33 cellular contexts compared by ENCODE assay signal in the genomic region with DNA sequence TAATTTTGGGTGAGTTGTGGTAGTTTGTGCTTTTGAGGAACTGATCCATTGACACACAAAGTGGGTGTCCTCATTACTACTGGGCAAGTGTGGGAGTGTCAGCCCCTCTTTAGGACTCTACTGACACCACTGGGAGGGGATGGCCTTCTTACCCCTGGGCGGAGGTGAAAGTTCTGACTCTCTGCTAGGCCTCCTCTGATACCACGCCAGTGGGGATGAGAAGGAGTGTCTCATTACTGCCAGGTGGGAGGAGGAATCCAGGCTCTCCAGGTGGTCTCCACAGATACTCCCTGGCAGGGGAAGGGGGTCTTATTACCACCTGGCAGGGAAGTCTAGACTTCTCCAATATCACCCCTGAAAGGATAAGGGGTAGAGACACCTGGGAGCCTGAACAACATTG. TPM values are rescaled to one million over a fixed set of nuclear protein-coding genes. Genes with fewer than 3 reads are reported as not detected.
DNase-seq lines count a peak whose midpoint lies in the region; ATAC-seq, FAIRE-seq and TF ChIP-seq lines count a peak whose summit lies in the region.
"Had no signal": no experiment of that assay in that cellular context is flagged by ENCODE, and none has a peak within 500 bp of the region (broad histone marks: within the 10 kb centered on the region; RNA-seq: fewer than 3 reads in every experiment).

No MANE protein-coding gene starts in this region.

- TF ChIP-seq CTCF in HepG2 (CRISPR knock-in tag; IDR thresholded peaks at IDR 0.05): no peak
- no peak for TF ChIP-seq CTCF in right lobe of liver (IDR thresholded peaks at IDR 0.05)
- no peak for TF ChIP-seq CTCF in NB4 (IDR thresholded peaks at IDR 0.05; ENCODE audit: low read depth, low read length)
- no peak for TF ChIP-seq CTCF in K562 (IDR thresholded peaks at IDR 0.05 in 2 of 3, conservative IDR thresholded peaks at IDR 0.05 in 1 of 3; ENCODE audit: insufficient read depth in 2 of 3, low read depth in 1 of 3, low read length in 3 of 3)
- TF ChIP-seq CTCF in osteocyte (IDR thresholded peaks at IDR 0.05): no peak

- intact Hi-C loops in HepG2 (cut with micrococcal nuclease; ENCODE audit: unreplicated experiment) (no loop called here), right lobe of liver (cut with DNase I) (no loop called here), K562 (cut with micrococcal nuclease) (no loop called here)

- TF ChIP-seq RAD21 in HepG2 (CRISPR knock-in tag; IDR thresholded peaks at IDR 0.05) (no peak), K562 (CRISPR knock-in tag; conservative IDR thresholded peaks at IDR 0.05 in 1 of 2, IDR thresholded peaks at IDR 0.05 in 1 of 2) (no peak)

- CTCF ChIA-PET in HepG2 (lab: Yijun Ruan, JAX; ENCODE audit: low intra/inter-chr PET ratio, low total read pairs) (no interaction called here), K562 (lab: Yijun Ruan, JAX; ENCODE audit: low intra/inter-chr PET ratio) (no interaction called here)

- H3K9ac ChIP-seq in HepG2 (ENCODE audit: insufficient read depth, low read depth, low read length): no peak overlapping the region
- H3K9ac ChIP-seq in K562 (ENCODE audit: insufficient read depth in 1 of 2, low read depth in 2 of 2, low read length in 2 of 2): peak overlapping the region in 1 of 2 experiments; percentile 33; a peak in 1 of 4 replicates

- H3K79me2 ChIP-seq in HepG2 (ENCODE audit: insufficient read depth, low read length): peaks cover 94% of the 10 kb centered on the region
- H3K79me2 ChIP-seq in K562 (ENCODE audit: control insufficient read depth, insufficient read depth, low read length): peaks cover 91% of the 10 kb centered on the region

- peaks cover 2% of the 10 kb centered on the region for H3K36me3 Mint-ChIP-seq in osteocyte (ENCODE audit: unreplicated experiment)

- in situ Hi-C loops in HepG2 (cut with HindIII; ENCODE audit: extremely low pct_ligation_motif_present, low pct_unique_long_range_greater_than_20kb): no loop called here
- in situ Hi-C loops in K562 (cut with MboI): no loop called here

- no peak for FAIRE-seq in HepG2 (lab: Jason Lieb, UNC)
- no peak for FAIRE-seq in K562 (lab: Jason Lieb, UNC)
- FAIRE-seq: astrocyte, G401.6, pancreas, urothelium cell line had no signal

- no peaks in the 10 kb centered on the region for H3K36me3 ChIP-seq in HepG2 (replicated peaks in 1 of 2; ENCODE audit: control insufficient read depth in 1 of 2, insufficient read depth in 2 of 2, low read length in 2 of 2)
- H3K36me3 ChIP-seq in right lobe of liver: no peaks in the 10 kb centered on the region
- peaks cover 2% of the 10 kb centered on the region; the same call in 2 of the 3 replicates for H3K36me3 ChIP-seq in K562 (ENCODE audit: control insufficient read depth, insufficient read depth, low read length)
- H3K36me3 ChIP-seq: BE2C, cardiac muscle cell, colonic mucosa, pancreas had no signal

- ATAC-seq in HepG2 (peak; percentile 48), right lobe of liver (no peak), K562 (peak; percentile 73)

- TF ChIP-seq POLR2A in HepG2 (IDR thresholded peaks at IDR 0.05; ENCODE audit: insufficient read depth in 1 of 2, low read depth in 2 of 2, low read length in 2 of 2) (no peak), right lobe of liver (IDR thresholded peaks at IDR 0.05) (no peak), NB4 (IDR thresholded peaks at IDR 0.05; ENCODE audit: extremely low read depth, insufficient read length) (no peak), K562 (conservative IDR thresholded peaks at IDR 0.05) (no peak), erythroblast (IDR thresholded peaks at IDR 0.05; ENCODE audit: low read length) (no peak)

- H3K9me3 Mint-ChIP-seq in osteocyte (ENCODE audit: unreplicated experiment): no peaks in the 10 kb centered on the region
- H3K9me3 Mint-ChIP-seq: immature natural killer cell had no signal

- no peaks in the 10 kb centered on the region for H3K27me3 ChIP-seq in HepG2 (ENCODE audit: control insufficient read depth in 1 of 2, insufficient read depth in 2 of 2, low read length in 2 of 2)
- no peaks in the 10 kb centered on the region for H3K27me3 ChIP-seq in right lobe of liver
- H3K27me3 ChIP-seq in K562 (ENCODE audit: control insufficient read depth in 2 of 2, insufficient read depth in 2 of 2, low read length in 2 of 2): no peaks in the 10 kb centered on the region
- H3K27me3 ChIP-seq: BE2C, cardiac muscle cell, colonic mucosa, pancreas, SJCRH30, testis had no signal

- no peak overlapping the region for H3K4me3 ChIP-seq in HepG2 (replicated peaks in 1 of 3; ENCODE audit: insufficient read depth in 1 of 3, low read depth in 2 of 3, low read length in 3 of 3)
- H3K4me3 ChIP-seq in right lobe of liver: no peak overlapping the region
- H3K4me3 ChIP-seq in NB4 (ENCODE audit: low read depth, low read length): no peak overlapping the region
- no peak overlapping the region for H3K4me3 ChIP-seq in K562
- H3K4me3 ChIP-seq: cardiac muscle cell, colonic mucosa, pancreas, SJCRH30, skin epidermis, testis had no signal

- no peak overlapping the region for H3K4me3 Mint-ChIP-seq in osteocyte (ENCODE audit: unreplicated experiment)
- H3K4me3 Mint-ChIP-seq: immature natural killer cell, neural crest cell had no signal

- H3K4me2 ChIP-seq in HepG2 (ENCODE audit: low read depth, low read length) (peak overlapping the region; percentile 28; the same call in 1 of the 2 replicates), K562 (ENCODE audit: insufficient read depth, low read length) (no peak overlapping the region)

- TF ChIP-seq EP300 in HepG2 (IDR thresholded peaks at IDR 0.05; ENCODE audit: low read depth in 2 of 2, low read length in 2 of 2) (no peak), HepG2 (CRISPR knock-in tag; IDR thresholded peaks at IDR 0.05; ENCODE audit: borderline replicate concordance) (no peak), K562 (IDR thresholded peaks at IDR 0.05; ENCODE audit: low read length) (no peak)

- H4K20me1 ChIP-seq in HepG2 (ENCODE audit: insufficient read depth, low read length) (0 out of 2 replicates have a peak, but pooled peaks cover 4% of the 10 kb centered on the region), K562 (replicated peaks; ENCODE audit: control insufficient read depth, insufficient read depth, low read length) (peaks cover 11% of the 10 kb centered on the region)

- H3K9me1 ChIP-seq in K562 (ENCODE audit: control insufficient read depth, insufficient read depth, low read length): no peaks in the 10 kb centered on the region

- H3K27ac Mint-ChIP-seq in osteocyte (ENCODE audit: unreplicated experiment): no peak overlapping the region

- WGBS in HepG2 (ENCODE audit: low lambda C conversion rate): 100% methylated on average over 2 of the region's 2 CpGs
- 90% methylated on average over 2 of the region's 2 CpGs for WGBS in right lobe of liver (ENCODE audit: insufficient coverage, low coverage, low lambda C conversion rate, missing lambda C conversion rate)
- WGBS in K562 (ENCODE audit: insufficient coverage, low coverage, missing lambda C conversion rate): 61% methylated on average over 2 of the region's 2 CpGs

- POLR2A ChIA-PET in HepG2 (lab: Yijun Ruan, JAX) (interaction anchor here (1.2 kb wide), 1 partner anchor 9 kb away, joined by 4 read pairs; the partner anchor contains the start of gene LCLAT1), K562 (lab: Yijun Ruan, JAX) (no interaction called here)

- no peak overlapping the region for H2AFZ ChIP-seq in HepG2 (ENCODE audit: low read length)
- H2AFZ ChIP-seq in K562 (ENCODE audit: low read depth, low read length): no peak overlapping the region

- no peak overlapping the region for H3K27ac ChIP-seq in HepG2 (ENCODE audit: extremely low read length, insufficient read depth, low read length)
- H3K27ac ChIP-seq in right lobe of liver: no peak overlapping the region
- no peak overlapping the region for H3K27ac ChIP-seq in K562 (ENCODE audit: extremely low read depth, low read depth, low read length)
- H3K27ac ChIP-seq: cardiac muscle cell, colonic mucosa, pancreas, SJCRH30, skin epidermis, testis had no signal

- H3K4me1 ChIP-seq in HepG2 (ENCODE audit: insufficient read depth, low read length) (peaks cover 62% of the 10 kb centered on the region), right lobe of liver (peaks cover 0 to 20% (median 0%) of the 10 kb centered on the region in 4 donors), K562 (replicated peaks in 1 of 2; ENCODE audit: control insufficient read depth in 2 of 2, insufficient read depth in 2 of 2, low read length in 2 of 2) (peaks cover 11 to 12% of the 10 kb centered on the region in 2 experiments; a peak in 4 of 5 replicates)
- H3K4me1 ChIP-seq: SJCRH30, testis had no signal

- BruUV-seq in HepG2 (replicated peaks; lab: Mats Ljungman, UMichigan) (no TSS peak), K562 (replicated peaks; lab: Mats Ljungman, UMichigan) (no TSS peak)

- no peaks in the 10 kb centered on the region for H3K4me1 Mint-ChIP-seq in osteocyte (ENCODE audit: unreplicated experiment)
- H3K4me1 Mint-ChIP-seq: neural crest cell had no signal

- H3K27me3 Mint-ChIP-seq in osteocyte (ENCODE audit: unreplicated experiment): no peaks in the 10 kb centered on the region

- no peak for DNase-seq in HepG2 (ENCODE audit: low spot score)
- DNase-seq in right lobe of liver: no peak
- peak; percentile 30 for DNase-seq in NB4 (ENCODE audit: low read depth)
- DNase-seq in K562 (ENCODE audit: extremely low read depth in 1 of 4, low spot score in 3 of 4): no peak
- DNase-seq in osteocyte (ENCODE audit: extremely low spot score, unreplicated experiment): no peak
- no peak for DNase-seq in erythroblast (lab: John Stamatoyannopoulos, UW)
- no peak for DNase-seq in DMS114 treated with DMSO at 0.1 percent for 48 hours (lab: John Stamatoyannopoulos, UW; ENCODE audit: unreplicated experiment)
- DNase-seq: ACHN; activated CD4-positive, alpha-beta T cell treated with anti-CD3 and anti-CD28 coated beads for 48 hours; activated CD8-positive, alpha-beta memory T cell treated with anti-CD3 and anti-CD28 coated beads for 24 hours; activated effector memory CD4-positive, alpha-beta T cell treated with anti-CD3 and anti-CD28 coated beads, Interleukin-2, amount 50 U/mL, for 16 hours; activated T-cell treated with anti-CD3 and anti-CD28 coated beads for 4 hours; BE2C; colonic mucosa; effector CD8-positive, alpha-beta T cell; hypothalamus; immature natural killer cell; left colon; NCI-H1092 treated with DMSO at 0.1 percent for 48 hours; NCI-H187 treated with DMSO at 0.1 percent for 48 hours; NCI-H2227 treated with DMSO at 0.1 percent for 48 hours; NCI-H526; pancreas; SJCRH30; stimulated activated naive CD4-positive, alpha-beta T cell treated with Interleukin-2 at 50 U/mL for 16 hours; T-helper 9 cell; testis had no signal

- H3K9me3 ChIP-seq in HepG2 (ENCODE audit: low read length) (no peaks in the 10 kb centered on the region), right lobe of liver (no peaks in the 10 kb centered on the region), K562 (replicated peaks; ENCODE audit: control insufficient read depth, insufficient read depth, low read depth, low read length) (no peaks in the 10 kb centered on the region)
- H3K9me3 ChIP-seq: colonic mucosa, pancreas, SJCRH30, testis had no signal

RNA-seq across cellular contexts. Expression of gene LCLAT1, which starts 9.1 kb away (rescaled TPM):
- total RNA-seq in HepG2 (2016; rRNA removed; fragmentation: Illumina TruSeq; extraction: Trizol): 25.3 and 28.0 TPM in 2 replicates
- 80.7 and 82.8 TPM in 2 replicates for total RNA-seq in HepG2 (2016; cell fraction: cytosol; rRNA removed; fragmentation: Illumina TruSeq; extraction: Trizol; ENCODE audit: low read depth)
- 19.9 and 24.2 TPM in 2 replicates for total RNA-seq in HepG2 (2016; cell fraction: insoluble cytoplasmic fraction; rRNA removed; fragmentation: Illumina TruSeq; extraction: Trizol)
- total RNA-seq in HepG2 (2016; cell fraction: membrane; rRNA removed; fragmentation: Illumina TruSeq; extraction: Trizol): 18.5 and 22.8 TPM in 2 replicates
- 34.7 and 44.8 TPM in 2 replicates for total RNA-seq in HepG2 (2016; cell fraction: nucleus; rRNA removed; fragmentation: Illumina TruSeq; extraction: Trizol)
- 13.5 and 18.0 TPM in 2 replicates for polyA plus RNA-seq in HepG2 (2011; rRNA removed)
- 9.8 and 13.3 TPM in 2 replicates for polyA plus RNA-seq in HepG2 (2011; cell fraction: cytosol; rRNA removed)
- polyA plus RNA-seq in HepG2 (2011; cell fraction: nucleus; rRNA removed): 6.6 and 8.6 TPM in 2 replicates
- polyA plus RNA-seq in HepG2 (2012): 6.9 and 8.2 TPM in 2 replicates
- 0.61 and 0.95 TPM in 2 replicates for polyA plus RNA-seq in HepG2 (2016; cell fraction: cytosol; fragmentation: Illumina TruSeq; extraction: Trizol; ENCODE audit: low read depth)
- 9.0 and 9.3 TPM in 2 replicates for polyA plus RNA-seq in HepG2 (2016; cell fraction: insoluble cytoplasmic fraction; fragmentation: Illumina TruSeq; extraction: Trizol; ENCODE audit: low read depth)
- polyA plus RNA-seq in HepG2 (2016; cell fraction: membrane; fragmentation: Illumina TruSeq; extraction: Trizol; ENCODE audit: low read depth): 1.7 and 2.1 TPM in 2 replicates
- polyA plus RNA-seq in HepG2 (2016; cell fraction: nucleus; fragmentation: Illumina TruSeq; extraction: Trizol; ENCODE audit: insufficient read depth, low read depth): 17.9 and 20.3 TPM in 2 replicates
- polyA minus RNA-seq in HepG2 (2011; rRNA and poly(A)+ RNA removed; ENCODE audit: low replicate concordance): 32.9 and 35.0 TPM in 2 replicates
- 31.9 and 43.3 TPM in 2 replicates for polyA minus RNA-seq in HepG2 (2011; cell fraction: cytosol; rRNA and poly(A)+ RNA removed)
- polyA minus RNA-seq in HepG2 (2011; cell fraction: nucleus; rRNA and poly(A)+ RNA removed): 48.0 and 49.5 TPM in 2 replicates
- total RNA-seq in right lobe of liver: 10 to 100 TPM; 11.1 to 14.0 (median 12.0) TPM
- 59.6 and 95.0 TPM in 2 replicates for total RNA-seq in K562 (2011; cell fraction: chromatin; rRNA removed; ENCODE audit: low replicate concordance)
- total RNA-seq in K562 (2011; cell fraction: nucleolus; rRNA removed): 20.0 and 25.8 TPM in 2 replicates
- 38.7 and 54.7 TPM in 2 replicates for total RNA-seq in K562 (2011; cell fraction: nucleoplasm; rRNA removed)
- total RNA-seq in K562 (2014; rRNA removed): 12.1 and 12.2 TPM in 2 replicates
- 27.0 and 27.1 TPM in 2 replicates for total RNA-seq in K562 (2014; rRNA removed; fragmentation: Illumina TruSeq; extraction: Trizol)
- 21.5 and 22.9 TPM in 2 replicates for total RNA-seq in K562 (2015; rRNA removed; fragmentation: Illumina TruSeq; extraction: Trizol)
- 28.6 and 29.7 TPM in 2 replicates for total RNA-seq in K562 (2021)
- polyA plus RNA-seq in K562 (2011; rRNA removed): 15.4 and 25.4 TPM in 2 replicates
- 7.2 and 9.5 TPM in 2 replicates for polyA plus RNA-seq in K562 (2011; cell fraction: cytosol; rRNA removed)
- 7.9 and 10.6 TPM in 2 replicates for polyA plus RNA-seq in K562 (2011; cell fraction: nucleus; rRNA removed)
- polyA plus RNA-seq in K562 (2012): 4.2 and 6.3 TPM in 2 replicates
- 10.3 and 12.8 TPM in 2 replicates for polyA plus RNA-seq in K562 (2014; fragmentation: Illumina TruSeq; extraction: Trizol)
- polyA plus RNA-seq in K562 (2014; fragmentation: Nextera tagmentation; extraction: Ambion mirVana): 10 to 100 TPM; 29.4 to 63.3 TPM
- polyA plus RNA-seq in K562 (2014; rRNA removed): 8.9 and 12.6 TPM in 2 replicates
- polyA minus RNA-seq in K562 (2011; rRNA and poly(A)+ RNA removed): 84.0 and 84.7 TPM in 2 replicates
- 17.6 and 25.5 TPM in 2 replicates for polyA minus RNA-seq in K562 (2011; cell fraction: cytosol; rRNA and poly(A)+ RNA removed)
- 28.4 and 38.2 TPM in 2 replicates for polyA minus RNA-seq in K562 (2011; cell fraction: nucleus; rRNA and poly(A)+ RNA removed)
- 13.6 and 18.2 TPM in 2 replicates for total RNA-seq in osteocyte

Comparison
In these comparisons a context has a peak if more than half of its experiments do, and no peak if none do; other contexts are left out.
1. ATAC-seq: peak in HepG2 (single experiment) and K562 (single experiment); none in right lobe of liver (0 of 4).